8 cellular contexts compared by ENCODE assay signal in genomic region chr17:81866440-81867122, GRCh38. TPM values are rescaled to one million over a fixed set of nuclear protein-coding genes. Genes with fewer than 3 reads are reported as not detected.
A peak's percentile ranks its signal among the peaks of the same experiment; 100 is the strongest.
DNase-seq lines count a peak whose midpoint lies in the region; ATAC-seq, FAIRE-seq and TF ChIP-seq lines count a peak whose summit lies in the region.

No MANE protein-coding gene starts in this region.

- no peak for TF ChIP-seq CTCF in pancreas (IDR thresholded peaks at IDR 0.05)

- FAIRE-seq in pancreas (lab: Jason Lieb, UNC) = no peak

- H3K27ac ChIP-seq in effector memory CD4-positive, alpha-beta T cell (ENCODE audit: insufficient read depth, low read length, poor library complexity, severe bottlenecking) = peak overlapping the region; percentile 14
- H3K27ac ChIP-seq in pancreas = peak overlapping the region; percentile 70 to 96 (median 80)

- intact Hi-C loops in pancreas (cut with DNase I) = no loop called here

- H3K4me1 ChIP-seq in effector memory CD4-positive, alpha-beta T cell (ENCODE audit: control insufficient read depth, insufficient read depth, low read length, poor library complexity, severe bottlenecking) = peaks cover 31% of the 10 kb centered on the region
- peaks cover 36 to 60% (median 39%) of the 10 kb centered on the region in 3 donors for H3K4me1 ChIP-seq in pancreas

- TF ChIP-seq POLR2A in GM19193 (IDR thresholded peaks at IDR 0.05; ENCODE audit: extremely low read depth, insufficient read depth, insufficient read length) = peak; percentile 43

- no peaks in the 10 kb centered on the region for H3K27me3 ChIP-seq in effector memory CD4-positive, alpha-beta T cell (replicated peaks; ENCODE audit: control insufficient read depth, insufficient read depth, low read length, poor library complexity, severe bottlenecking)
- no peaks in the 10 kb centered on the region for H3K27me3 ChIP-seq in pancreas

- WGBS in pancreas, 2 donors = 62 to 67% methylated on average over 16 of the region's 16 CpGs

- ATAC-seq in pancreas = no peak
- ATAC-seq in activated CD4-positive, CD25-positive, alpha-beta regulatory T cell treated with anti-CD3 and anti-CD28 coated beads, Interleukin-2, amount 50 U/mL, for 24 hours = no peak

- DNase-seq in effector memory CD4-positive, alpha-beta T cell = no peak
- DNase-seq in pancreas = peak in 3 of 6 donors; percentile 51 to 79 (median 61)
- no peak for DNase-seq in NCI-H128 (lab: John Stamatoyannopoulos, UW; ENCODE audit: unreplicated experiment)
- no peak for DNase-seq in DMS79 (lab: John Stamatoyannopoulos, UW)
- DNase-seq in NCI-H345 treated with DMSO at 0.1 percent for 48 hours (lab: John Stamatoyannopoulos, UW; ENCODE audit: unreplicated experiment) = no peak

- peaks cover 24% of the 10 kb centered on the region for H3K36me3 ChIP-seq in effector memory CD4-positive, alpha-beta T cell (ENCODE audit: control insufficient read depth, insufficient read depth, low read length)
- peaks cover 0 to 16% (median 10%) of the 10 kb centered on the region in 3 donors for H3K36me3 ChIP-seq in pancreas

- H3K9me3 ChIP-seq in effector memory CD4-positive, alpha-beta T cell (ENCODE audit: control insufficient read depth, low read length) = no peaks in the 10 kb centered on the region
- H3K9me3 ChIP-seq in pancreas = no peaks in the 10 kb centered on the region

- H3K4me3 ChIP-seq in effector memory CD4-positive, alpha-beta T cell (ENCODE audit: insufficient read depth, low read depth, low read length, poor library complexity, severe bottlenecking) = no peak overlapping the region
- H3K4me3 ChIP-seq in pancreas = peak overlapping the region in 1 of 4 donors; percentile 10

TF ChIP-seq in PFSK-1, 5 proteins besides CTCF, POLR2A, EP300 and RAD21:
- TF ChIP-seq SIN3A (IDR thresholded peaks at IDR 0.05; ENCODE audit: borderline replicate concordance, insufficient read depth, low read length) (0 out of 2 replicates have a peak, but pooled peaks have one; percentile 9), POLR2AphosphoS5 (IDR thresholded peaks at IDR 0.05; ENCODE audit: low read depth, low read length) (peak; percentile 67; the same call in 1 of the 2 replicates), TAF1 (IDR thresholded peaks at IDR 0.05; ENCODE audit: borderline replicate concordance, insufficient read depth, low read length) (no peak)

RNA-seq across cellular contexts. Expression of gene ARHGDIA, which starts 4.6 kb away (rescaled TPM):
- polyA plus RNA-seq in PFSK-1 (2012; ENCODE audit: insufficient read length, low read depth) = 1,120 TPM
- total RNA-seq in pancreas = 100 to 1,000 TPM in 5 of 6 donors, 10 to 100 TPM in 1; 99.5 to 170 (median 160) TPM
- polyA plus RNA-seq in pancreas = 100 to 1,000 TPM; 157 to 225 TPM

RNA-seq across cellular contexts. Expression of gene P4HB, which starts 6.2 kb away (rescaled TPM):
- polyA plus RNA-seq in PFSK-1 (2012; ENCODE audit: insufficient read length, low read depth) = 1,753 TPM
- total RNA-seq in pancreas = 1,000 to 10,000 TPM; 1,057 to 2,130 (median 1,556) TPM
- polyA plus RNA-seq in pancreas = 1,000 to 10,000 TPM in 1 of 2 donors, 100 to 1,000 TPM in 1; 876 to 1,399 TPM

RNA-seq across cellular contexts. Expression of gene ALYREF, which starts 24.8 kb away (rescaled TPM):
- polyA plus RNA-seq in PFSK-1 (2012; ENCODE audit: insufficient read length, low read depth) = 217 TPM
- 10 to 100 TPM; 14.4 to 27.8 (median 23.4) TPM for total RNA-seq in pancreas
- 10 to 100 TPM; 10.3 to 22.6 TPM for polyA plus RNA-seq in pancreas

RNA-seq across cellular contexts. Expression of gene ANAPC11, which starts 24.9 kb away (rescaled TPM):
- polyA plus RNA-seq in PFSK-1 (2012; ENCODE audit: insufficient read length, low read depth) = 382 TPM
- 10 to 100 TPM; 33.3 to 45.5 (median 42.5) TPM for total RNA-seq in pancreas
- polyA plus RNA-seq in pancreas = 100 to 1,000 TPM in 1 of 2 donors, 10 to 100 TPM in 1; 95.1 to 112 TPM

RNA-seq across cellular contexts. Expression of gene PPP1R27, which starts 31.7 kb away (rescaled TPM):
- polyA plus RNA-seq in PFSK-1 (2012; ENCODE audit: insufficient read length, low read depth) = not detected
- under 1 TPM in 1 of 6 donors, not detected in 5; 0.19 TPM for total RNA-seq in pancreas
- 1 to 10 TPM; 1.1 to 1.5 TPM for polyA plus RNA-seq in pancreas
